ENCODE assay signal across 1 cellular context in genomic region chr3:61625429-61625828, GRCh38.
TF ChIP-seq lines count a peak whose summit lies in the region.

No MANE protein-coding gene starts in this region.

TF ChIP-seq in GM23338, 12 proteins besides CTCF, POLR2A, EP300 and RAD21 (continued from another document):
- TF ChIP-seq ZNF462 (CRISPR knock-in tag; IDR thresholded peaks at IDR 0.05) (no peak), NANOG (IDR thresholded peaks at IDR 0.05; ENCODE audit: borderline replicate concordance) (no peak), ETS1 (IDR thresholded peaks at IDR 0.05) (no peak), EZH2phosphoT487 (IDR thresholded peaks at IDR 0.05; ENCODE audit: unreplicated experiment) (no peak), ZNF114 (CRISPR knock-in tag; IDR thresholded peaks at IDR 0.05) (no peak), CREB1 (CRISPR knock-in tag; IDR thresholded peaks at IDR 0.05; ENCODE audit: low read depth) (no peak), REST (IDR thresholded peaks at IDR 0.05; ENCODE audit: unreplicated experiment) (no peak), JUNB (IDR thresholded peaks at IDR 0.05; ENCODE audit: unreplicated experiment) (no peak), STAT1 (IDR thresholded peaks at IDR 0.05; ENCODE audit: unreplicated experiment) (no peak), POLR2AphosphoS5 (IDR thresholded peaks at IDR 0.05; ENCODE audit: low read depth) (no peak)
